ENCODE assay signal across 1 cellular context in the genomic region with DNA sequence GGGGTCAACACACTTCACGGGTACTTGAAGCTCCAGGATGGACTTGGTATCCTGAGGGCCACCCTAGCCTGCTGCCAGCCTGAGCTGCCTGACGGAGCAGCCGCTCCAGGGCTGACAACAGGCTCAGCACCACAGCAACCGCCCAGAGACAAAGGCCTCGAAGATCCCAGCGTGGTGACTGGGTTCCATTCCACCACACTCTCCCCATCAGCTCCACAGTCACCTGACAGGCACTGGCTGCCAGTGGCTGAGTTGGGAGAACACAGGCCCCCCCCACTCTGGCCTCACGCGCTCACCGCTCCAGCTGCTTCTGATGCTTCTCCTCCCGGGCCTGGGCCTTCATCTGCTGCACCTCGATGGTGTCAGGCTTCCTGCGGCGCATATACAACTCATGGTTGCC.
A peak's percentile ranks its signal among the peaks of the same experiment; 100 is the strongest.
TF ChIP-seq lines count a peak whose summit lies in the region.

No MANE protein-coding gene starts in this region.

TF ChIP-seq in K562, 482 proteins besides CTCF, POLR2A, EP300 and RAD21:
- TF ChIP-seq FOXM1 (IDR thresholded peaks at IDR 0.05; ENCODE audit: low read depth) (no peak), FOXM1 (CRISPR knock-in tag; IDR thresholded peaks at IDR 0.05; ENCODE audit: low read depth) (0 out of 2 replicates have a peak, but pooled peaks have one; percentile 14), ZNF740 (CRISPR knock-in tag; IDR thresholded peaks at IDR 0.05) (0 out of 2 replicates have a peak, but pooled peaks have one; percentile 22), ZNF740 (tag; IDR thresholded peaks at IDR 0.05) (no peak), RBM22 (IDR thresholded peaks at IDR 0.05; ENCODE audit: low read depth, low read length, poor library complexity, severe bottlenecking) (peak; percentile 60), NFIC (IDR thresholded peaks at IDR 0.05) (peak; percentile 11; the same call in 1 of the 2 replicates), ZNF644 (tag; IDR thresholded peaks at IDR 0.05; ENCODE audit: low read depth) (no peak), CEBPB (tag; IDR thresholded peaks at IDR 0.05) (no peak), OTX1 (CRISPR knock-in tag; IDR thresholded peaks at IDR 0.05) (no peak), NFATC3 (IDR thresholded peaks at IDR 0.05) (no peak), PHF20 (IDR thresholded peaks at IDR 0.05; ENCODE audit: partially characterized antibody) (no peak)
